Comparison of ENCODE assay signal across 9 cellular contexts in the genomic region with DNA sequence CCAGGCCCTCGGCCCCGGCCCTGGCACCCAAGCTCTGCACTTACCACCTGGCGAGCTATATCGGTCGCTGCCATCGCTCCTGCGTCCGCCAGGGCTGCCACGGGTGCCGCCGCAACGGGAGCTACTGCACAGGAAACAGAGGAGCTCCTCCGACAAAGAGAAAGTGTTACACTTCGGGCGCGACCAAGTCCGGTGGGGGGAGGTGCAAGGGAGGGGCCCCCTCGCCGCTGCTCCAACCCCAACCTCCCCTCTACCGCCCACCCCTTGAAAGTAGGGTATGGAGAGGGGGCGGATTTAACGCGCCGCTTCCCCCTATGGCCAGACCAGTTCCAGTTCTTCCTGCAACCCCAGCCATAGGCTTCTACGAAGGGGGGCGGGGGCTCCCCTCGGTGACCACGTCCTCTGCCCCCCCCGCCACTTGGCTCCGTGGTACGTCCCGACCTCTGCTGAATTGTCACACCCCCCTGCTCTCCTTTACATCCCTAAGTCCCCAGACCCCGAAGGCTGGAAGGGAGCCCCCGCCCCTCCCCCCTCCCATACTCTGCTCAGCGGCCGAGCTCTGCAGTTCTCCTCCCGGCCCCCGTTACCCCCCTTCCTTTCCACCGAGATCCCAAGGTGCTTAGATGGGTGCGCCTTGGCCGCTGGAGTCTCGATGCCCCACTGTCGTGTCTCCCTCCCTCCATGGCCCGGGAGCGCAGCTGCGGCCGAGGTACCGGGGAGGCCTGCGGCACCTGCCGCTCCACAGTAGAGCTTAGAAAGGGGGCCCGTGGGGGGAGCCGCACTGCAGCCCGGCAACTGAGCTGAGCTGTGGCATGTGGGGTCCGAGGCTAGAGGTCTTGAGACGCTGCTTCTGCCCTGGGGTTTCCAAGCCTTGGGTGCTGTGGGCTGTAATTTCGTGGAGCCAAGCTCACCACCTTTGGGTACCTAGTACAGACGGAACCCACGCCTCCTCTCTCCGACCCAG. TPM values are rescaled to one million over a fixed set of nuclear protein-coding genes. Genes with fewer than 3 reads are reported as not detected.
DNase-seq lines count a peak whose midpoint lies in the region; ATAC-seq, FAIRE-seq and TF ChIP-seq lines count a peak whose summit lies in the region.
"Had no signal": no experiment of that assay in that cellular context is flagged by ENCODE, and none has a peak within 500 bp of the region (broad histone marks: within the 10 kb centered on the region; RNA-seq: fewer than 3 reads in every experiment).

A gene (minus strand): TSS at position 137 of the 964 bp plus-strand sequence. CDS start 63 bp downstream, at position 74.

- H3K4me1 Mint-ChIP-seq in mesothelial cell of epicardium, result peaks cover 17% of the 10 kb centered on the region

- no peak within 1 kb of the TSS for H2BK5ac ChIP-seq in H1 (ENCODE audit: low read depth, low read length)

- H3K4me1 ChIP-seq in BLaER1 treated with 17β-estradiol and CSF1 and Interleukin-3, amounts not matched to agents 10 nM and 100 nM, result peaks cover 27 to 67% (median 57%) of the 10 kb centered on the region in 10 experiments
- peaks cover 8 to 23% (median 15%) of the 10 kb centered on the region in 4 experiments for H3K4me1 ChIP-seq in H1 (replicated peaks in 1 of 4; ENCODE audit: control insufficient read depth in 3 of 4, insufficient read depth in 4 of 4, low read length in 3 of 4)

- no peaks in the 10 kb centered on the region for H3K27me3 ChIP-seq in BLaER1 treated with 17β-estradiol and CSF1 and Interleukin-3, amounts not matched to agents 10 nM and 100 nM
- peaks cover 0 to 10% (median 8%) of the 10 kb centered on the region in 4 experiments; a peak in 3 of 7 replicates for H3K27me3 ChIP-seq in H1 (replicated peaks in 1 of 4; ENCODE audit: control insufficient read depth in 3 of 4, extremely low read depth in 1 of 4, insufficient read depth in 3 of 4, low read length in 3 of 4)

- no peak for TF ChIP-seq CTCF in H1 (IDR thresholded peaks at IDR 0.05; ENCODE audit: control extremely low read depth in 1 of 3, insufficient read depth in 1 of 3, low read depth in 1 of 3, low read length in 3 of 3)
- TF ChIP-seq CTCF in mesothelial cell of epicardium (IDR thresholded peaks at IDR 0.05; ENCODE audit: unreplicated experiment), result no peak

- peak within 1 kb of the TSS; percentile 87 for H3K4me3 Mint-ChIP-seq in mesothelial cell of epicardium

- no peak within 1 kb of the TSS for H3K4ac ChIP-seq in H1 (replicated peaks; ENCODE audit: insufficient read length, low read depth, low read length)

- no peak within 1 kb of the TSS for H4K91ac ChIP-seq in H1 (replicated peaks; ENCODE audit: insufficient read length, low read length)

- peak within 1 kb of the TSS; percentile 80 to 94 (median 86) for H3K4me2 ChIP-seq in BLaER1 treated with 17β-estradiol and CSF1 and Interleukin-3, amounts not matched to agents 10 nM and 100 nM
- H3K4me2 ChIP-seq in H1 (ENCODE audit: insufficient read depth in 1 of 2, low read depth in 2 of 2, low read length in 2 of 2), result peak within 1 kb of the TSS; percentile 88 to 89

- H3K79me2 ChIP-seq in H1 (ENCODE audit: control insufficient read depth in 1 of 2, insufficient read depth in 2 of 2, low read length in 2 of 2), result peaks cover 0 to 22% of the 10 kb centered on the region in 2 experiments; a peak in 2 of 4 replicates

- no peak within 1 kb of the TSS for H3K14ac ChIP-seq in H1 (ENCODE audit: insufficient read length)

- H2AK5ac ChIP-seq in H1 (ENCODE audit: low read depth, low read length), result no peak within 1 kb of the TSS

- H3K27me3 Mint-ChIP-seq in mesothelial cell of epicardium (ENCODE audit: low read depth), result no peaks in the 10 kb centered on the region

- ATAC-seq in GM19043 (IDR thresholded peaks at IDR 0.05; ENCODE audit: low read depth, unreplicated experiment) (peak; percentile 64), HG03354 (IDR thresholded peaks at IDR 0.05; ENCODE audit: poor library complexity, severe bottlenecking, unreplicated experiment) (peak; percentile 75)

- TF ChIP-seq EP300 in H1 (IDR thresholded peaks at IDR 0.05; ENCODE audit: borderline replicate concordance in 1 of 2, low read depth in 2 of 2, low read length in 2 of 2), result peak in 1 of 2 experiments; percentile 85; a peak in 1 of 3 replicates

- H4K20me1 ChIP-seq in BLaER1 treated with 17β-estradiol and CSF1 and Interleukin-3, amounts not matched to agents 10 nM and 100 nM, result peaks cover 0 to 11% (median 0%) of the 10 kb centered on the region in 11 experiments; a peak in 3 of 22 replicates
- H4K20me1 ChIP-seq in H1 (replicated peaks in 1 of 2; ENCODE audit: control insufficient read depth in 1 of 2, insufficient read depth in 2 of 2, low read length in 2 of 2), result no peaks in the 10 kb centered on the region

- H2BK12ac ChIP-seq in H1 (ENCODE audit: low read depth, low read length), result no peak within 1 kb of the TSS

- peaks cover 5% of the 10 kb centered on the region for H3K9me3 Mint-ChIP-seq in mesothelial cell of epicardium

- H3K18ac ChIP-seq in H1 (ENCODE audit: extremely low read depth, low read length), result peak within 1 kb of the TSS; percentile 78

- H4K8ac ChIP-seq in H1 (ENCODE audit: extremely low read depth, insufficient read depth, low read length), result no peak within 1 kb of the TSS; the same call in 1 of the 2 replicates

- H2BK20ac ChIP-seq in H1 (ENCODE audit: low read length), result no peak within 1 kb of the TSS

- FAIRE-seq in H1 (lab: Jason Lieb, UNC), result no peak
- FAIRE-seq: endometrium had no signal

- H2BK120ac ChIP-seq in H1 (replicated peaks; ENCODE audit: low read depth, low read length), result no peak within 1 kb of the TSS

- TF ChIP-seq POLR2A in H1 (IDR thresholded peaks at IDR 0.05; ENCODE audit: control extremely low read depth in 1 of 2, low read depth in 2 of 2, low read length in 2 of 2), result peak in 1 of 2 experiments; percentile 32; a peak in 1 of 3 replicates

- no peak within 1 kb of the TSS for H4K5ac ChIP-seq in H1 (ENCODE audit: insufficient read length, low read depth, low read length)

- H3K9ac ChIP-seq in BLaER1 treated with 17β-estradiol and CSF1 and Interleukin-3, amounts not matched to agents 10 nM and 100 nM, result peak within 1 kb of the TSS; percentile 76 to 85 (median 81)
- peak within 1 kb of the TSS; percentile 20 to 56 (median 40); a peak in 6 of 7 replicates for H3K9ac ChIP-seq in H1 (replicated peaks in 1 of 4; ENCODE audit: extremely low read depth in 1 of 4, low read depth in 3 of 4, low read length in 3 of 4)

- H3K36me3 Mint-ChIP-seq in mesothelial cell of epicardium, result no peaks in the 10 kb centered on the region

- no peak for TF ChIP-seq RAD21 in H1 (IDR thresholded peaks at IDR 0.05 in 1 of 2, conservative IDR thresholded peaks at IDR 0.05 in 1 of 2; ENCODE audit: low read depth in 2 of 2, low read length in 2 of 2)

- H3K27ac ChIP-seq in BLaER1 treated with 17β-estradiol and CSF1 and Interleukin-3, amounts not matched to agents 10 nM and 100 nM, result peak within 1 kb of the TSS; percentile 56 to 89 (median 77); a peak in 21 of 22 replicates
- H3K27ac ChIP-seq in H1 (ENCODE audit: low read depth, low read length), result no peak within 1 kb of the TSS

- 2% methylated on average over 11 of the region's 59 CpGs; no CpG with 5 or more reads in 1 of the 2 experiments for WGBS in H1 (ENCODE audit: extremely low coverage in 1 of 2, insufficient coverage in 1 of 2, insufficient read length in 1 of 2, insufficient replicate concordance in 2 of 2, low coverage in 1 of 2, low lambda C conversion rate in 2 of 2, missing lambda C conversion rate in 1 of 2), 2 experiments

- H3K23me2 ChIP-seq in H1 (ENCODE audit: low read depth, low read length), result peaks cover 9% of the 10 kb centered on the region; the same call in 1 of the 2 replicates

- peak; percentile 69 for DNase-seq in NK-92 treated with Interleukin-12 subunit alpha and Interleukin-12 subunit beta, amount 100 ng/mL, for 24 hours (lab: John Stamatoyannopoulos, UW)
- peak; percentile 53 to 76 for DNase-seq in H1 (ENCODE audit: low read depth in 1 of 2, low spot score in 2 of 2)
- peak; percentile 42 to 69 for DNase-seq in mesothelial cell of epicardium (ENCODE audit: low spot score in 2 of 2, unreplicated experiment in 2 of 2)
- DNase-seq in stimulated activated CD8-positive, alpha-beta memory T cell treated with anti-CD3 and anti-CD28 coated beads, Interleukin-4, amount 100 ng/mL, for 1 hour (ENCODE audit: low read depth in 2 of 2, low spot score in 1 of 2), result peak; percentile 56 to 64

- H3K27ac Mint-ChIP-seq in mesothelial cell of epicardium, result peak within 1 kb of the TSS; percentile 75

- 0 out of 2 replicates have a peak within 1 kb of the TSS, but pooled peaks have one; percentile 53 for H2AFZ ChIP-seq in H1 (ENCODE audit: low read length)

- H3K9me3 ChIP-seq in BLaER1 treated with 17β-estradiol and CSF1 and Interleukin-3, amounts not matched to agents 10 nM and 100 nM (replicated peaks in 1 of 11), result peaks cover 0 to 13% (median 0%) of the 10 kb centered on the region in 11 experiments; a peak in 2 of 22 replicates
- no peaks in the 10 kb centered on the region for H3K9me3 ChIP-seq in H1 (ENCODE audit: insufficient read depth in 2 of 2, low read depth in 1 of 2, low read length in 1 of 2)

- POLR2A ChIA-PET in activated CD8-positive, alpha-beta memory T cell treated with anti-CD3 and anti-CD28 coated beads for 36 hours (lab: Charles Lee), result interaction anchor here (0.6 to 4.3 kb wide), 17 partner anchors 11 to 119 kb away, joined by 3 to 38 read pairs (median 5); a partner anchor contains a TSS
- POLR2A ChIA-PET in H1 (lab: Charles Lee; ENCODE audit: partially characterized antibody), result interaction anchor here (1.0 to 2.9 kb wide), 7 partner anchors 10 to 99 kb away, joined by 3 to 10 read pairs (median 5); a partner anchor contains a TSS

- CTCF ChIA-PET in activated CD8-positive, alpha-beta memory T cell treated with anti-CD3 and anti-CD28 coated beads for 36 hours (lab: Charles Lee), result interaction anchor here (0.6 to 2.7 kb wide), 5 partner anchors 8 to 180 kb away, joined by 3 to 10 read pairs (median 3); no protein-coding TSS in a partner anchor
- CTCF ChIA-PET in H1 (lab: Charles Lee; ENCODE audit: partially characterized antibody), result interaction anchor here (0.8 to 4.6 kb wide), 11 partner anchors 8 to 65 kb away, joined by 3 to 47 read pairs (median 4); no protein-coding TSS in a partner anchor

- H3K36me3 ChIP-seq in BLaER1 treated with 17β-estradiol and CSF1 and Interleukin-3, amounts not matched to agents 10 nM and 100 nM, result no peaks in the 10 kb centered on the region
- no peaks in the 10 kb centered on the region for H3K36me3 ChIP-seq in H1 (ENCODE audit: control insufficient read depth in 2 of 4, insufficient read depth in 4 of 4, low read length in 3 of 4)

- H3K4me3 ChIP-seq in BLaER1 treated with 17β-estradiol and CSF1 and Interleukin-3, amounts not matched to agents 10 nM and 100 nM, result peak within 1 kb of the TSS; percentile 60 to 83 (median 72)
- peak within 1 kb of the TSS; percentile 45 to 81 (median 58) for H3K4me3 ChIP-seq in H1 (ENCODE audit: extremely low read depth in 1 of 4, insufficient read depth in 2 of 4, low read depth in 3 of 4, low read length in 4 of 4)

- H3K79me1 ChIP-seq in H1 (ENCODE audit: low read depth, low read length), result no peaks in the 10 kb centered on the region; the same call in 1 of the 2 replicates

- H2BK15ac ChIP-seq in H1 (ENCODE audit: low read length), result no peak within 1 kb of the TSS

- no peak within 1 kb of the TSS for H3K23ac ChIP-seq in H1 (ENCODE audit: insufficient read length)

- no peak within 1 kb of the TSS for H3K56ac ChIP-seq in H1 (replicated peaks; ENCODE audit: insufficient read length, low read depth, low read length)

RNA-seq across cellular contexts. Expression of the gene that starts here (rescaled TPM):
- 100 to 1,000 TPM; 137 to 142 TPM for total RNA-seq in activated CD8-positive, alpha-beta memory T cell treated with anti-CD3 and anti-CD28 coated beads for 36 hours
- total RNA-seq in H1 (2021; fragmentation: NEBNext Ultra II Directional; extraction: Animal tissue kit (Norgen Biotek cat#: 25700)), result 27.9 and 31.0 TPM in 2 replicates
- polyA plus RNA-seq in H1 (2011; rRNA removed), result 38.6 and 42.6 TPM in 2 replicates
- 33.9 TPM for polyA plus RNA-seq in H1 (2011; cell fraction: cytosol; rRNA removed)
- polyA plus RNA-seq in H1 (2011; cell fraction: nucleus; rRNA removed), result 38.3 TPM
- polyA plus RNA-seq in H1 (2012, experiment 1 of 2), result 26.0 to 42.9 TPM (median 35.3 TPM) in 4 replicates
- polyA plus RNA-seq in H1 (2012, experiment 2 of 2), result 16.3 TPM
- polyA plus RNA-seq in H1 (2013, experiment 1 of 2), result 45.2 TPM
- polyA plus RNA-seq in H1 (2013, experiment 2 of 2), result 44.9 TPM
- 42.3 and 64.6 TPM in 2 replicates for polyA minus RNA-seq in H1 (2011; rRNA and poly(A)+ RNA removed)
- 21.2 TPM for polyA minus RNA-seq in H1 (2011; cell fraction: cytosol; rRNA and poly(A)+ RNA removed)
- polyA minus RNA-seq in H1 (2011; cell fraction: nucleus; rRNA and poly(A)+ RNA removed), result 20.5 TPM
- 57.6 to 62.7 TPM (median 58.1 TPM) in 3 replicates for total RNA-seq in mesothelial cell of epicardium
